In the genomic region with DNA sequence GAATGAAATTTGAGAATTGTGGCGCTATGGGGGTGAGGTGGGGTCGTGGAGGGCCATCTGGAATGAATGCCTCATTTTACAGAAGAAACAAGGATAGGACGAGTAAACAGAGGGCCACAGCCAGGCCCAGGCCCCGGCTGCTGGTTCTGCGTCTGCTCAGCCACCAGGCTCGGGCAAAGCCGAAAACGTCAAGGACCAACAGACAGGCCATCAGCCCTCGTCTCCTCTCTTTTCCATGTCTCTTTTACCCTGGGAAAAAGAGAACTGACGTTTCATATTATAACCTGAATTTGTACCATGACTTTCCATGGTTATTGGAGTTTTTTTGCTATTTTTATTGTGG, we compare ENCODE assay signal across 6 cellular contexts.
"Had no signal": no experiment of that assay in that cellular context is flagged by ENCODE, and none has a peak within 500 bp of the region (broad histone marks: within the 10 kb centered on the region; RNA-seq: fewer than 3 reads in every experiment).

No MANE protein-coding gene starts in this region.

- H3K4me3 ChIP-seq: gastrocnemius medialis, left lung, thyroid gland had no signal

- H3K4me1 ChIP-seq: left lung had no signal

- H3K4me3 Mint-ChIP-seq: activated naive CD8-positive, alpha-beta T cell; central memory CD8-positive, alpha-beta T cell; nephron had no signal

- H3K27ac Mint-ChIP-seq: activated naive CD8-positive, alpha-beta T cell; nephron had no signal

- H3K4me1 Mint-ChIP-seq: central memory CD8-positive, alpha-beta T cell had no signal

- H3K27me3 ChIP-seq: left lung, thyroid gland had no signal

- H3K9me3 ChIP-seq: gastrocnemius medialis, left lung, thyroid gland had no signal

- H3K36me3 ChIP-seq: gastrocnemius medialis, left lung, thyroid gland had no signal

- H3K27ac ChIP-seq: gastrocnemius medialis, left lung, thyroid gland had no signal
